Comparison of ENCODE assay signal across 1 cellular context in genomic region chr10:96413151-96413787, GRCh38.
TF ChIP-seq lines count a peak whose summit lies in the region.

No MANE protein-coding gene starts in this region.

TF ChIP-seq in SK-N-SH treated with all-trans-retinoic acid at 6 μM for 48 hours, 23 proteins besides CTCF, POLR2A, EP300 and RAD21 (continued from another document):
- TF ChIP-seq, protein P1, sequence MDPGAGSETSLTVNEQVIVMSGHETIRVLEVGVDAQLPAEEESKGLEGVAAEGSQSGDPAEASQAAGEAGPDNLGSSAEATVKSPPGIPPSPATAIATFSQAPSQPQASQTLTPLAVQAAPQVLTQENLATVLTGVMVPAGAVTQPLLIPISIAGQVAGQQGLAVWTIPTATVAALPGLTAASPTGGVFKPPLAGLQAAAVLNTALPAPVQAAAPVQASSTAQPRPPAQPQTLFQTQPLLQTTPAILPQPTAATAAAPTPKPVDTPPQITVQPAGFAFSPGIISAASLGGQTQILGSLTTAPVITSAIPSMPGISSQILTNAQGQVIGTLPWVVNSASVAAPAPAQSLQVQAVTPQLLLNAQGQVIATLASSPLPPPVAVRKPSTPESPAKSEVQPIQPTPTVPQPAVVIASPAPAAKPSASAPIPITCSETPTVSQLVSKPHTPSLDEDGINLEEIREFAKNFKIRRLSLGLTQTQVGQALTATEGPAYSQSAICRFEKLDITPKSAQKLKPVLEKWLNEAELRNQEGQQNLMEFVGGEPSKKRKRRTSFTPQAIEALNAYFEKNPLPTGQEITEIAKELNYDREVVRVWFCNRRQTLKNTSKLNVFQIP (CRISPR knock-in tag; IDR thresholded peaks at IDR 0.05; ENCODE audit: borderline replicate concordance, low read depth), result no peak
- TF ChIP-seq TCF4 (CRISPR knock-in tag; IDR thresholded peaks at IDR 0.05; ENCODE audit: borderline replicate concordance), result no peak
- no peak for TF ChIP-seq PPARA (CRISPR knock-in tag; IDR thresholded peaks at IDR 0.05; ENCODE audit: borderline replicate concordance)
- TF ChIP-seq ZFP3 (CRISPR knock-in tag; IDR thresholded peaks at IDR 0.05), result no peak
- TF ChIP-seq ZNF565 (CRISPR knock-in tag; conservative IDR thresholded peaks at IDR 0.05; ENCODE audit: low read depth), result no peak
- TF ChIP-seq, protein P2, sequence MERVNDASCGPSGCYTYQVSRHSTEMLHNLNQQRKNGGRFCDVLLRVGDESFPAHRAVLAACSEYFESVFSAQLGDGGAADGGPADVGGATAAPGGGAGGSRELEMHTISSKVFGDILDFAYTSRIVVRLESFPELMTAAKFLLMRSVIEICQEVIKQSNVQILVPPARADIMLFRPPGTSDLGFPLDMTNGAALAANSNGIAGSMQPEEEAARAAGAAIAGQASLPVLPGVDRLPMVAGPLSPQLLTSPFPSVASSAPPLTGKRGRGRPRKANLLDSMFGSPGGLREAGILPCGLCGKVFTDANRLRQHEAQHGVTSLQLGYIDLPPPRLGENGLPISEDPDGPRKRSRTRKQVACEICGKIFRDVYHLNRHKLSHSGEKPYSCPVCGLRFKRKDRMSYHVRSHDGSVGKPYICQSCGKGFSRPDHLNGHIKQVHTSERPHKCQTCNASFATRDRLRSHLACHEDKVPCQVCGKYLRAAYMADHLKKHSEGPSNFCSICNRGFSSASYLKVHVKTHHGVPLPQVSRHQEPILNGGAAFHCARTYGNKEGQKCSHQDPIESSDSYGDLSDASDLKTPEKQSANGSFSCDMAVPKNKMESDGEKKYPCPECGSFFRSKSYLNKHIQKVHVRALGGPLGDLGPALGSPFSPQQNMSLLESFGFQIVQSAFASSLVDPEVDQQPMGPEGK (CRISPR knock-in tag; IDR thresholded peaks at IDR 0.05; ENCODE audit: borderline replicate concordance), result no peak
